ENCODE assay signal across 34 cellular contexts in genomic region chr14:104156142-104156541, GRCh38. TPM values are rescaled to one million over a fixed set of nuclear protein-coding genes. Genes with fewer than 3 reads are reported as not detected.
"Had no signal": no experiment of that assay in that cellular context is flagged by ENCODE, and none has a peak within 500 bp of the region (broad histone marks: within the 10 kb centered on the region; RNA-seq: fewer than 3 reads in every experiment).

No MANE protein-coding gene starts in this region.

- H3K27ac Mint-ChIP-seq: activated CD4-positive, alpha-beta T cell treated with anti-CD3 and anti-CD28 coated beads, Interleukin-2, amount 10 ng/mL, durations not matched to agents 24 days and 14 days; activated CD8-positive, alpha-beta T cell treated with anti-CD3 and anti-CD28 coated beads for 36 hours; activated naive CD4-positive, alpha-beta T cell treated with anti-CD3 and anti-CD28 coated beads, Interleukin-2, amount 50 U/mL, for 24 hours; activated T-helper 2 cell treated with anti-CD3 and anti-CD28 coated beads, Interferon-gamma antibody, Interleukin-2, Interleukin-4, amounts not matched to agents 10 μg/mL and 5 μg/mL and 100 μg/mL, durations not matched to agents 14 hours and 24 hours and 36 hours had no signal

- H3K4me3 ChIP-seq: adrenal gland, body of pancreas, Peyer's patch had no signal

- H3K4me3 Mint-ChIP-seq: activated CD4-positive, alpha-beta T cell treated with anti-CD3 and anti-CD28 coated beads, Interleukin-2, amount 10 ng/mL, durations not matched to agents 24 days and 14 days; activated CD8-positive, alpha-beta T cell treated with anti-CD3 and anti-CD28 coated beads for 36 hours; activated naive CD4-positive, alpha-beta T cell treated with anti-CD3 and anti-CD28 coated beads, Interleukin-2, amount 50 U/mL, for 24 hours had no signal

- H3K9me3 Mint-ChIP-seq: activated CD4-positive, alpha-beta T cell treated with anti-CD3 and anti-CD28 coated beads, Interleukin-2, amount 10 ng/mL, durations not matched to agents 24 days and 14 days; activated CD8-positive, alpha-beta T cell treated with anti-CD3 and anti-CD28 coated beads for 36 hours; activated naive CD4-positive, alpha-beta T cell treated with anti-CD3 and anti-CD28 coated beads, Interleukin-2, amount 50 U/mL, for 24 hours; activated T-helper 2 cell treated with anti-CD3 and anti-CD28 coated beads, Interferon-gamma antibody, Interleukin-2, Interleukin-4, amounts not matched to agents 10 μg/mL and 5 μg/mL and 100 μg/mL, durations not matched to agents 14 hours and 24 hours and 36 hours had no signal

- H3K4me1 ChIP-seq: adrenal gland, Peyer's patch had no signal

- H3K4me2 ChIP-seq: KMS-11 had no signal

- H3K27me3 ChIP-seq: adrenal gland, body of pancreas, Peyer's patch had no signal

- H3K9ac ChIP-seq: KMS-11 had no signal

- ATAC-seq: activated CD8-positive, alpha-beta T cell treated with anti-CD3 and anti-CD28 coated beads for 36 hours; body of pancreas; Right ventricle myocardium inferior had no signal

- H3K27ac ChIP-seq: body of pancreas, KMS-11, Peyer's patch, WERI-Rb-1 had no signal

- FAIRE-seq: astrocyte, bronchial epithelial cell had no signal

- H3K4me1 Mint-ChIP-seq: activated CD4-positive, alpha-beta T cell treated with anti-CD3 and anti-CD28 coated beads, Interleukin-2, amount 10 ng/mL, durations not matched to agents 24 days and 14 days; activated naive CD4-positive, alpha-beta T cell treated with anti-CD3 and anti-CD28 coated beads, Interleukin-2, amount 50 U/mL, for 24 hours had no signal

- H3K27me3 Mint-ChIP-seq: activated CD4-positive, alpha-beta T cell treated with anti-CD3 and anti-CD28 coated beads, Interleukin-2, amount 10 ng/mL, durations not matched to agents 24 days and 14 days; activated CD8-positive, alpha-beta T cell treated with anti-CD3 and anti-CD28 coated beads for 36 hours; activated naive CD4-positive, alpha-beta T cell treated with anti-CD3 and anti-CD28 coated beads, Interleukin-2, amount 50 U/mL, for 24 hours had no signal

- DNase-seq: activated CD4-positive, alpha-beta T cell treated with anti-CD3 and anti-CD28 coated beads, Interleukin-2, amount 10 ng/mL, durations not matched to agents 24 days and 14 days; activated CD4-positive, alpha-beta T cell treated with anti-CD3 and anti-CD28 coated beads, Interleukin-2, amount 50 U/mL, for 4 hours; activated CD8-positive, alpha-beta T cell treated with anti-CD3 and anti-CD28 coated beads for 36 hours; activated gamma-delta T cell; activated naive CD4-positive, alpha-beta T cell treated with Interleukin-2 at 50 U/mL for 16 hours; activated T-cell treated with anti-CD3 and anti-CD28 coated beads, Interleukin-2, amount 50 U/mL, for 1 hour; adrenal gland; body of pancreas; caudate nucleus; cerebellar nuclear complex; MM.1S; MV-4-11; NCI-H1092; NCI-H1436 treated with DMSO at 0.1 percent for 48 hours; NCI-H1694 treated with DMSO at 0.1 percent for 48 hours; NCI-H2029 treated with DMSO at 0.1 percent for 48 hours; NCI-H2107; NCI-H2171; NCI-H510A; NCI-H526; NCI-H748 treated with DMSO at 0.1 percent for 48 hours; NK-92 treated with Interleukin-12 subunit alpha and Interleukin-12 subunit beta, amount 100 ng/mL, for 24 hours; Peyer's patch; RPMI8226; SIG-M5; T1000; WERI-Rb-1 had no signal

- H3K9me3 ChIP-seq: adrenal gland, body of pancreas, Peyer's patch had no signal

- H3K36me3 ChIP-seq: adrenal gland, Peyer's patch had no signal

- H3K36me3 Mint-ChIP-seq: activated naive CD4-positive, alpha-beta T cell treated with anti-CD3 and anti-CD28 coated beads, Interleukin-2, amount 50 U/mL, for 24 hours had no signal

RNA-seq across cellular contexts. Expression of gene KIF26A, which starts 17.8 kb away (rescaled TPM):
- total RNA-seq: LHCN-M2 had no signal
